Comparison of ENCODE assay signal across 28 cellular contexts in genomic region chr7:78299088-78299487, GRCh38.
"Had no signal": no experiment of that assay in that cellular context is flagged by ENCODE, and none has a peak within 500 bp of the region (broad histone marks: within the 10 kb centered on the region; RNA-seq: fewer than 3 reads in every experiment).

No MANE protein-coding gene starts in this region.

- H3K4me2 ChIP-seq: KMS-11 had no signal

- H3K36me3 Mint-ChIP-seq: activated CD8-positive, alpha-beta memory T cell treated with anti-CD3 and anti-CD28 coated beads, Interleukin-2, amount 10 ng/mL, durations not matched to agents 7 days and 5 days; activated naive CD8-positive, alpha-beta T cell had no signal

- H3K27ac ChIP-seq: KMS-11, SJCRH30 had no signal

- ATAC-seq: activated CD8-positive, alpha-beta memory T cell treated with anti-CD3 and anti-CD28 coated beads, Interleukin-2, amount 10 ng/mL, durations not matched to agents 7 days and 5 days; activated T-cell treated with anti-CD3 and anti-CD28 coated beads, Interleukin-2, amount 50 U/mL, for 4 hours; Panc1; T-helper 17 cell had no signal

- H3K36me3 ChIP-seq: MG63, SJCRH30 had no signal

- H3K4me1 Mint-ChIP-seq: activated B cell treated with CpG ODN at 0.5 μM for 24 hours; activated CD4-positive, alpha-beta T cell treated with anti-CD3 and anti-CD28 coated beads, Interleukin-2, amount 10 ng/mL, durations not matched to agents 24 days and 14 days; activated CD8-positive, alpha-beta memory T cell treated with anti-CD3 and anti-CD28 coated beads, Interleukin-2, amount 10 ng/mL, durations not matched to agents 7 days and 5 days; T-helper 17 cell had no signal

- H3K27me3 Mint-ChIP-seq: activated B cell treated with CpG ODN at 0.5 μM for 24 hours; activated CD4-positive, alpha-beta T cell treated with anti-CD3 and anti-CD28 coated beads, Interleukin-2, amount 10 ng/mL, durations not matched to agents 24 days and 14 days; activated CD8-positive, alpha-beta memory T cell treated with anti-CD3 and anti-CD28 coated beads, Interleukin-2, amount 10 ng/mL, durations not matched to agents 7 days and 5 days; activated naive CD8-positive, alpha-beta T cell; T-helper 17 cell had no signal

- H3K4me3 Mint-ChIP-seq: activated B cell treated with CpG ODN at 0.5 μM for 24 hours; activated CD4-positive, alpha-beta T cell treated with anti-CD3 and anti-CD28 coated beads, Interleukin-2, amount 10 ng/mL, durations not matched to agents 24 days and 14 days; activated CD8-positive, alpha-beta memory T cell treated with anti-CD3 and anti-CD28 coated beads, Interleukin-2, amount 10 ng/mL, durations not matched to agents 7 days and 5 days; activated naive CD4-positive, alpha-beta T cell treated with anti-CD3 and anti-CD28 coated beads for 36 hours; activated naive CD8-positive, alpha-beta T cell; activated T-cell treated with anti-CD3 and anti-CD28 coated beads, Interleukin-2, amount 50 U/mL, for 4 hours; T-helper 17 cell had no signal

- H3K4me3 ChIP-seq: MG63, SJCRH30 had no signal

- H3K27me3 ChIP-seq: MG63, SJCRH30 had no signal

- H3K9me3 Mint-ChIP-seq: activated CD4-positive, alpha-beta T cell treated with anti-CD3 and anti-CD28 coated beads, Interleukin-2, amount 10 ng/mL, durations not matched to agents 24 days and 14 days had no signal

- H3K9ac ChIP-seq: KMS-11 had no signal

- DNase-seq: activated B cell treated with CpG ODN at 0.5 μM for 24 hours; activated CD4-positive, alpha-beta T cell treated with anti-CD3 and anti-CD28 coated beads for 1 hour; activated CD4-positive, alpha-beta T cell treated with anti-CD3 and anti-CD28 coated beads, Interleukin-2, amount 10 ng/mL, durations not matched to agents 24 days and 14 days; activated CD4-positive, alpha-beta T cell treated with anti-CD3 and anti-CD28 coated beads, Interleukin-2, amount 50 U/mL, for 48 hours; activated CD8-positive, alpha-beta memory T cell treated with anti-CD3 and anti-CD28 coated beads, Interleukin-2, amount 10 ng/mL, durations not matched to agents 7 days and 5 days; activated gamma-delta T cell; activated naive CD4-positive, alpha-beta T cell treated with anti-CD3 and anti-CD28 coated beads for 36 hours; activated T-cell treated with anti-CD3 and anti-CD28 coated beads, Interleukin-2, amount 50 U/mL, for 4 hours; cerebellar nuclear complex; MG63; MV-4-11; NCI-H1092 treated with DMSO at 0.1 percent for 48 hours; NCI-H1417 treated with DMSO at 0.1 percent for 48 hours; NCI-H1694; NCI-H2029; NCI-H2107; NCI-H345; NCI-H510A; NCI-H526 treated with DMSO at 0.1 percent for 48 hours; NCI-H82; Right ventricle myocardium superior; RPMI8226; SJCRH30; T-helper 17 cell; T-helper 9 cell had no signal

- H3K4me1 ChIP-seq: SJCRH30 had no signal

- H3K27ac Mint-ChIP-seq: activated B cell treated with CpG ODN at 0.5 μM for 24 hours; activated CD4-positive, alpha-beta T cell treated with anti-CD3 and anti-CD28 coated beads, Interleukin-2, amount 10 ng/mL, durations not matched to agents 24 days and 14 days; activated CD8-positive, alpha-beta memory T cell treated with anti-CD3 and anti-CD28 coated beads, Interleukin-2, amount 10 ng/mL, durations not matched to agents 7 days and 5 days; activated naive CD4-positive, alpha-beta T cell treated with anti-CD3 and anti-CD28 coated beads for 36 hours; activated naive CD8-positive, alpha-beta T cell; T-helper 17 cell had no signal

- H3K9me3 ChIP-seq: MG63, SJCRH30 had no signal
